Comparison of ENCODE assay signal across 12 cellular contexts in genomic region chr6:83861077-83861476, GRCh38. TPM values are rescaled to one million over a fixed set of nuclear protein-coding genes. Genes with fewer than 3 reads are reported as not detected.
DNase-seq lines count a peak whose midpoint lies in the region; ATAC-seq, FAIRE-seq and TF ChIP-seq lines count a peak whose summit lies in the region.
"Had no signal": no experiment of that assay in that cellular context is flagged by ENCODE, and none has a peak within 500 bp of the region (broad histone marks: within the 10 kb centered on the region; RNA-seq: fewer than 3 reads in every experiment).

No MANE protein-coding gene starts in this region.

- H4K8ac ChIP-seq in H9 (replicated peaks; ENCODE audit: insufficient read length, low read depth, low read length) = no peak overlapping the region

- no peaks in the 10 kb centered on the region for H3K9me3 ChIP-seq in H9 (ENCODE audit: control insufficient read depth, low read depth, low read length)
- H3K9me3 ChIP-seq: uterus had no signal

- no peak overlapping the region for H3T11ph ChIP-seq in H9 (ENCODE audit: low read length)

- H3K36me3 Mint-ChIP-seq in CD14-positive monocyte (peaks cover 26% of the 10 kb centered on the region in 2 donors), H9 (ENCODE audit: insufficient read depth in 1 of 3, low read depth in 3 of 3) (peaks cover 14 to 19% (median 14%) of the 10 kb centered on the region in 3 experiments; a peak in 6 of 7 replicates), WTC11 (peaks cover 19% of the 10 kb centered on the region), memory B cell (peaks cover 28% of the 10 kb centered on the region)

- no peaks in the 10 kb centered on the region for H4K20me1 ChIP-seq in H9 (ENCODE audit: control insufficient read depth, insufficient read depth, insufficient read length)

- no peak overlapping the region for H3K4me2 ChIP-seq in H9 (ENCODE audit: insufficient read depth, insufficient read length, low read length)

- ATAC-seq in WTC11 = no peak
- ATAC-seq in memory B cell (ENCODE audit: low read depth) = no peak
- ATAC-seq in GM21825 (IDR thresholded peaks at IDR 0.05; ENCODE audit: unreplicated experiment) = no peak
- no peak for ATAC-seq in HG03439 (IDR thresholded peaks at IDR 0.05; ENCODE audit: unreplicated experiment)

- H3K56ac ChIP-seq in H9 (ENCODE audit: insufficient read length, low read depth, low read length) = no peak overlapping the region

- H3K4me3 Mint-ChIP-seq in CD14-positive monocyte (peak overlapping the region; percentile 95 to 100), H9 (peak overlapping the region; percentile 92 to 98; a peak in 4 of 5 replicates), WTC11 (peak overlapping the region; percentile 96), memory B cell (peak overlapping the region; percentile 100)

- no peak overlapping the region for H2AK5ac ChIP-seq in H9 (ENCODE audit: insufficient read length, low read length)

- H2BK120ac ChIP-seq in H9 (ENCODE audit: low read depth, low read length, poor library complexity, severe bottlenecking) = no peak overlapping the region

- POLR2A ChIA-PET in WTC11 (lab: Charles Lee) = no interaction called here

- peaks cover 5 to 10% (median 7%) of the 10 kb centered on the region in 3 donors for H3K27me3 Mint-ChIP-seq in CD14-positive monocyte (ENCODE audit: low read depth in 3 of 3)
- peaks cover 2% of the 10 kb centered on the region; the same call in 1 of the 2 replicates for H3K27me3 Mint-ChIP-seq in H9 (ENCODE audit: low read depth)
- peaks cover 3% of the 10 kb centered on the region; the same call in 1 of the 2 replicates for H3K27me3 Mint-ChIP-seq in WTC11 (ENCODE audit: low read depth)
- peaks cover 2% of the 10 kb centered on the region for H3K27me3 Mint-ChIP-seq in memory B cell

- H3K79me1 ChIP-seq in H9 (ENCODE audit: insufficient read depth, low read depth, low read length, poor library complexity, severe bottlenecking) = peaks cover 3% of the 10 kb centered on the region

- H3K4me1 ChIP-seq in H9 (ENCODE audit: insufficient read depth, low read length) = 0 out of 2 replicates have a peak, but pooled peaks cover 3% of the 10 kb centered on the region

- H2AFZ ChIP-seq in H9 (ENCODE audit: low read length) = no peak overlapping the region

- H3K9ac ChIP-seq in H9 (ENCODE audit: extremely low read depth, insufficient read length, low read length) = no peak overlapping the region

- no peaks in the 10 kb centered on the region for H3K23me2 ChIP-seq in H9 (ENCODE audit: insufficient read length, low read depth, low read length, poor library complexity, severe bottlenecking)

- H3K9me3 Mint-ChIP-seq in CD14-positive monocyte = no peaks in the 10 kb centered on the region
- no peaks in the 10 kb centered on the region for H3K9me3 Mint-ChIP-seq in H9
- H3K9me3 Mint-ChIP-seq in WTC11 = no peaks in the 10 kb centered on the region
- no peaks in the 10 kb centered on the region for H3K9me3 Mint-ChIP-seq in memory B cell

- H3K14ac ChIP-seq in H9 (ENCODE audit: insufficient read depth, low read length) = no peak overlapping the region

- no peak for TF ChIP-seq CTCF in CD14-positive monocyte (IDR thresholded peaks at IDR 0.05)
- TF ChIP-seq CTCF in H9 (conservative IDR thresholded peaks at IDR 0.05) = no peak
- no peak for TF ChIP-seq CTCF in WTC11 (IDR thresholded peaks at IDR 0.05)
- no peak for TF ChIP-seq CTCF in foreskin fibroblast (IDR thresholded peaks at IDR 0.05; ENCODE audit: low read depth, low read length)

- H2BK20ac ChIP-seq in H9 (ENCODE audit: low read depth, low read length, poor library complexity, severe bottlenecking) = no peak overlapping the region

- H3K23ac ChIP-seq in H9 (ENCODE audit: insufficient read length, low read depth, low read length) = no peak overlapping the region

- H4K91ac ChIP-seq in H9 (ENCODE audit: insufficient read length, low read depth, low read length) = no peak overlapping the region

- WGBS in H9 (ENCODE audit: extremely low coverage, insufficient read length, low lambda C conversion rate) = 100% methylated on average over 1 of the region's 3 CpGs

- H3K18ac ChIP-seq in H9 (ENCODE audit: insufficient read length, low read depth, low read length) = no peak overlapping the region

- H3K4me1 Mint-ChIP-seq in CD14-positive monocyte (peaks cover 23% of the 10 kb centered on the region), H9 (peaks cover 23% of the 10 kb centered on the region in 2 experiments), WTC11 (peaks cover 20% of the 10 kb centered on the region), memory B cell (peaks cover 25% of the 10 kb centered on the region)

- H4K5ac ChIP-seq in H9 (ENCODE audit: insufficient read length, low read depth, low read length) = no peak overlapping the region

- no peak overlapping the region for H2BK5ac ChIP-seq in H9 (ENCODE audit: insufficient read length, low read length)

- CTCF ChIA-PET in WTC11 (lab: Charles Lee) = no interaction called here

- intact Hi-C loops in CD14-positive monocyte (cut with micrococcal nuclease) = loop anchor here in 1 of 2 donors (10.0 kb wide), 1 partner anchor 796 kb away; the partner anchor contains the start of genes DOP1A and UBE3D

- no peak for FAIRE-seq in urothelium cell line (lab: Jason Lieb, UNC)

- H3K27ac ChIP-seq in H9 (ENCODE audit: insufficient read length, low read depth, low read length) = no peak overlapping the region
- H3K27ac ChIP-seq: uterus had no signal

- no peak overlapping the region for H3K4ac ChIP-seq in H9 (ENCODE audit: low read depth, low read length)

- H3K4me3 ChIP-seq in foreskin fibroblast (ENCODE audit: low read depth in 1 of 2, low read length in 2 of 2) = peak overlapping the region in 1 of 2 donors; percentile 91

- H2BK12ac ChIP-seq in H9 (ENCODE audit: insufficient read length, low read depth, low read length) = no peak overlapping the region

- H3K27ac Mint-ChIP-seq in CD14-positive monocyte (peak overlapping the region; percentile 94 to 98 (median 97)), H9 (no peak overlapping the region), WTC11 (no peak overlapping the region), memory B cell (peak overlapping the region; percentile 20)

- no peaks in the 10 kb centered on the region for H3K27me3 ChIP-seq in H9 (ENCODE audit: insufficient read depth, low read length)
- H3K27me3 ChIP-seq: uterus had no signal

- H3K79me2 ChIP-seq in H9 (ENCODE audit: insufficient read depth, low read length) = peaks cover 5% of the 10 kb centered on the region; the same call in 1 of the 2 replicates

- H2BK15ac ChIP-seq in H9 (ENCODE audit: low read depth, low read length) = no peak overlapping the region

- DNase-seq in CD14-positive monocyte (ENCODE audit: low spot score) (no peak), H9 (no peak), WTC11 (ENCODE audit: low spot score) (no peak), memory B cell (ENCODE audit: low spot score in 2 of 2) (no peak), foreskin fibroblast (no peak), urothelium cell line (ENCODE audit: low spot score) (no peak)
- DNase-seq: activated CD4-positive, alpha-beta T cell treated with anti-CD3 and anti-CD28 coated beads, Interleukin-2, amount 50 U/mL, for 48 hours; stimulated activated CD4-positive, alpha-beta T cell treated with anti-CD3 and anti-CD28 coated beads, Interleukin-2, amount 100 ng/mL, for 48 hours; uterus had no signal

TF ChIP-seq in WTC11, 78 proteins besides CTCF, POLR2A, EP300 and RAD21 (continues in another document):
- TF ChIP-seq GRHL2 (CRISPR knock-in tag; IDR thresholded peaks at IDR 0.05; ENCODE audit: insufficient replicate concordance, severe bottlenecking) (no peak), NFATC4 (CRISPR knock-in tag; IDR thresholded peaks at IDR 0.05) (no peak), CREB1 (CRISPR knock-in tag; IDR thresholded peaks at IDR 0.05) (no peak), PREB (CRISPR knock-in tag; IDR thresholded peaks at IDR 0.05; ENCODE audit: borderline replicate concordance) (no peak), TEAD1 (CRISPR knock-in tag; IDR thresholded peaks at IDR 0.05) (no peak), PRDM15 (CRISPR knock-in tag; IDR thresholded peaks at IDR 0.05) (no peak), NFE2L1 (CRISPR knock-in tag; IDR thresholded peaks at IDR 0.05) (no peak), RELA (CRISPR knock-in tag; IDR thresholded peaks at IDR 0.05; ENCODE audit: borderline replicate concordance) (no peak)

RNA-seq across cellular contexts. Expression of gene CYB5R4, which starts 1.6 kb away (rescaled TPM):
- polyA plus RNA-seq in CD14-positive monocyte = 100 to 1,000 TPM; 116 to 120 TPM
- 16.7 and 17.5 TPM in 2 replicates for total RNA-seq in H9 (2021)
- 12.4 to 16.2 TPM (median 12.5 TPM) in 3 replicates for total RNA-seq in WTC11 (2021)

RNA-seq across cellular contexts. Expression of gene RIPPLY2, which starts 7.9 kb away (rescaled TPM):
- not detected for polyA plus RNA-seq in CD14-positive monocyte
- total RNA-seq in H9 (2021) (0.90 TPM in 2 replicates), WTC11 (2021) (0.66 to 2.2 TPM (median 2.1 TPM) in 3 replicates)
- total RNA-seq: LHCN-M2 had no signal

Comparison
In these comparisons a context has a peak if more than half of its experiments do, and no peak if none do; other contexts are left out.
1. H3K27ac Mint-ChIP-seq: peak in CD14-positive monocyte (7 of 7) and memory B cell (single experiment); none in H9 (0 of 3) and WTC11 (single experiment).
2. Peak in every context shown above with its lines, with median percentiles within 50 percentile points of each other: H3K4me3 Mint-ChIP-seq.